Comparison of ENCODE assay signal across 8 cellular contexts in genomic region chr18:13217466-13217961, GRCh38. TPM values are rescaled to one million over a fixed set of nuclear protein-coding genes. Genes with fewer than 3 reads are reported as not detected.
A peak's percentile ranks its signal among the peaks of the same experiment; 100 is the strongest.
DNase-seq lines count a peak whose midpoint lies in the region; ATAC-seq, FAIRE-seq and TF ChIP-seq lines count a peak whose summit lies in the region.

No MANE protein-coding gene starts in this region.

- ATAC-seq in HG02885 (IDR thresholded peaks at IDR 0.05; ENCODE audit: poor library complexity, unreplicated experiment) (peak; percentile 50), K562 (peak; percentile 77), HG03135 (IDR thresholded peaks at IDR 0.05; ENCODE audit: unreplicated experiment) (no peak)

- peak overlapping the region; percentile 10; the same call in 1 of the 2 replicates for H3K4me3 ChIP-seq in K562
- H3K4me3 ChIP-seq in spleen = peak overlapping the region; percentile 58 to 94 (median 76)

- H3K4me2 ChIP-seq in K562 (ENCODE audit: insufficient read depth, low read length) = no peak overlapping the region

- no peaks in the 10 kb centered on the region for H3K36me3 Mint-ChIP-seq in T-helper 2 cell treated with Interferon-gamma antibody and Interleukin-4, amounts not matched to agents 5 μg/mL and 100 μg/mL, for 36 hours (ENCODE audit: low read depth)
- H3K36me3 Mint-ChIP-seq in immature natural killer cell = peaks cover 0 to 3% (median 3%) of the 10 kb centered on the region in 3 donors

- FAIRE-seq in K562 (lab: Jason Lieb, UNC) = no peak

- no peak overlapping the region for H3K9ac ChIP-seq in K562 (ENCODE audit: insufficient read depth in 1 of 2, low read depth in 2 of 2, low read length in 2 of 2)

- H3K27me3 ChIP-seq in K562 (ENCODE audit: control insufficient read depth in 2 of 2, insufficient read depth in 2 of 2, low read length in 2 of 2) (peaks cover 39 to 46% of the 10 kb centered on the region in 2 experiments), spleen (replicated peaks in 1 of 7) (peaks cover 0 to 79% (median 11%) of the 10 kb centered on the region in 7 donors)

- DNase-seq in GDM1 (lab: John Stamatoyannopoulos, UW) = peak; percentile 57
- DNase-seq in T-helper 2 cell treated with Interferon-gamma antibody and Interleukin-4, amounts not matched to agents 5 μg/mL and 100 μg/mL, for 36 hours (ENCODE audit: low spot score) = peak; percentile 57
- DNase-seq in K562 (ENCODE audit: extremely low read depth in 1 of 4, low spot score in 3 of 4) = peak; percentile 27 to 50 (median 36)
- peak; percentile 14 to 29 (median 24) for DNase-seq in immature natural killer cell
- DNase-seq in spleen = peak; percentile 85
- no peak for DNase-seq in AG08395 (ENCODE audit: low spot score)

- no peaks in the 10 kb centered on the region for H3K79me2 ChIP-seq in K562 (ENCODE audit: control insufficient read depth, insufficient read depth, low read length)

- no peak overlapping the region for H2AFZ ChIP-seq in K562 (ENCODE audit: low read depth, low read length)

- H3K9me3 ChIP-seq in K562 (replicated peaks; ENCODE audit: control insufficient read depth, insufficient read depth, low read depth, low read length) = no peaks in the 10 kb centered on the region
- no peaks in the 10 kb centered on the region for H3K9me3 ChIP-seq in spleen

- no peak overlapping the region for H3K27ac Mint-ChIP-seq in T-helper 2 cell treated with Interferon-gamma antibody and Interleukin-4, amounts not matched to agents 5 μg/mL and 100 μg/mL, for 36 hours
- H3K27ac Mint-ChIP-seq in immature natural killer cell = no peak overlapping the region

- POLR2A ChIA-PET in K562 (lab: Yijun Ruan, JAX) = no interaction called here

- TF ChIP-seq EP300 in K562 (IDR thresholded peaks at IDR 0.05; ENCODE audit: low read length) = no peak

- H3K36me3 ChIP-seq in K562 (ENCODE audit: control insufficient read depth, insufficient read depth, low read length) (no peaks in the 10 kb centered on the region), spleen (no peaks in the 10 kb centered on the region)

- H3K4me3 Mint-ChIP-seq in T-helper 2 cell treated with Interferon-gamma antibody and Interleukin-4, amounts not matched to agents 5 μg/mL and 100 μg/mL, for 36 hours = no peak overlapping the region
- H3K4me3 Mint-ChIP-seq in immature natural killer cell = no peak overlapping the region

- H3K4me1 ChIP-seq in K562 (replicated peaks in 1 of 2; ENCODE audit: control insufficient read depth in 2 of 2, insufficient read depth in 2 of 2, low read length in 2 of 2) = peaks cover 0 to 20% of the 10 kb centered on the region in 2 experiments; a peak in 2 of 5 replicates
- H3K4me1 ChIP-seq in spleen = peaks cover 23 to 64% (median 52%) of the 10 kb centered on the region in 6 donors

- intact Hi-C loops in K562 (cut with micrococcal nuclease) = loop anchor here (10.0 kb wide), 1 partner anchor 53 kb away; no protein-coding TSS in a partner anchor
- intact Hi-C loops in spleen (cut with DNase I; ENCODE audit: low total_unique reads) = loop anchor here (5.0 to 10.0 kb wide), 5 partner anchors 165 to 510 kb away; partner anchors contain the start of genes FAM210A and RNMT

- in situ Hi-C loops in K562 (cut with MboI) = no loop called here

- peaks cover 36% of the 10 kb centered on the region for H3K27me3 Mint-ChIP-seq in T-helper 2 cell treated with Interferon-gamma antibody and Interleukin-4, amounts not matched to agents 5 μg/mL and 100 μg/mL, for 36 hours (ENCODE audit: low read depth)
- peaks cover 13 to 34% (median 16%) of the 10 kb centered on the region in 3 donors for H3K27me3 Mint-ChIP-seq in immature natural killer cell (ENCODE audit: low read depth in 3 of 3)

- no peak for TF ChIP-seq RAD21 in K562 (CRISPR knock-in tag; conservative IDR thresholded peaks at IDR 0.05 in 1 of 2, IDR thresholded peaks at IDR 0.05 in 1 of 2)

- TF ChIP-seq CTCF in K562 (IDR thresholded peaks at IDR 0.05 in 2 of 3, conservative IDR thresholded peaks at IDR 0.05 in 1 of 3; ENCODE audit: insufficient read depth in 2 of 3, low read depth in 1 of 3, low read length in 3 of 3) = 0 out of 6 replicates have a peak, but pooled peaks of 1 of the 3 experiments have one; percentile 2
- TF ChIP-seq CTCF in spleen (IDR thresholded peaks at IDR 0.05 in 8 of 11, conservative IDR thresholded peaks at IDR 0.05 in 3 of 11) = peak in 1 of 11 experiments; percentile 9

- TF ChIP-seq POLR2A in K562 (conservative IDR thresholded peaks at IDR 0.05) (no peak), spleen (IDR thresholded peaks at IDR 0.05) (no peak)

- H3K9me3 Mint-ChIP-seq in T-helper 2 cell treated with Interferon-gamma antibody and Interleukin-4, amounts not matched to agents 5 μg/mL and 100 μg/mL, for 36 hours = no peaks in the 10 kb centered on the region
- no peaks in the 10 kb centered on the region for H3K9me3 Mint-ChIP-seq in immature natural killer cell

- H4K20me1 ChIP-seq in K562 (replicated peaks; ENCODE audit: control insufficient read depth, insufficient read depth, low read length) = peaks cover 6% of the 10 kb centered on the region; the same call in 1 of the 2 replicates

- H3K9me1 ChIP-seq in K562 (ENCODE audit: control insufficient read depth, insufficient read depth, low read length) = no peaks in the 10 kb centered on the region

- 0% methylated on average over 12 of the region's 64 CpGs for WGBS in K562 (ENCODE audit: insufficient coverage, low coverage, missing lambda C conversion rate)
- 0 to 1% (median 0%) methylated on average over 8 to 64 of the region's 64 CpGs; no CpG with 5 or more reads in 1 of the 5 donors for WGBS in spleen, 5 donors

- H3K4me1 Mint-ChIP-seq in T-helper 2 cell treated with Interferon-gamma antibody and Interleukin-4, amounts not matched to agents 5 μg/mL and 100 μg/mL, for 36 hours (ENCODE audit: low read depth) = peaks cover 38% of the 10 kb centered on the region
- peaks cover 9 to 16% of the 10 kb centered on the region in 2 donors for H3K4me1 Mint-ChIP-seq in immature natural killer cell

- H3K27ac ChIP-seq in K562 (ENCODE audit: extremely low read depth, low read depth, low read length) (no peak overlapping the region), spleen (peak overlapping the region; percentile 27 to 83 (median 79))

- CTCF ChIA-PET in K562 (lab: Yijun Ruan, JAX; ENCODE audit: low intra/inter-chr PET ratio) = no interaction called here

- no TSS peak for BruUV-seq in K562 (replicated peaks; lab: Mats Ljungman, UMichigan)

TF ChIP-seq in K562, 482 proteins besides CTCF, POLR2A, EP300 and RAD21 (continues in another document):
- TF ChIP-seq NR1H2 (CRISPR knock-in tag; IDR thresholded peaks at IDR 0.05) (no peak), ZNF445 (CRISPR knock-in tag; IDR thresholded peaks at IDR 0.05; ENCODE audit: low read depth) (no peak), RUNX1 (IDR thresholded peaks at IDR 0.05; ENCODE audit: low read depth) (no peak), ARID1B (IDR thresholded peaks at IDR 0.05) (no peak), TOE1 (IDR thresholded peaks at IDR 0.05; ENCODE audit: borderline replicate concordance) (no peak), TOE1 (CRISPR knock-in tag; IDR thresholded peaks at IDR 0.05; ENCODE audit: borderline replicate concordance, low read depth) (no peak), SIN3A (IDR thresholded peaks at IDR 0.05; ENCODE audit: borderline replicate concordance in 2 of 2, control insufficient read depth in 1 of 2, low read depth in 2 of 2, low read length in 2 of 2) (no peak), ERF (CRISPR knock-in tag; IDR thresholded peaks at IDR 0.05) (no peak), IRF2 (CRISPR knock-in tag; IDR thresholded peaks at IDR 0.05) (no peak), SRSF7 (optimal IDR thresholded peaks at IDR 0.05; ENCODE audit: low read depth, low read length) (no peak), BRD9 (IDR thresholded peaks at IDR 0.05; ENCODE audit: low read depth, partially characterized antibody) (no peak), POLR2B (IDR thresholded peaks at IDR 0.05; ENCODE audit: low read depth, partially characterized antibody) (no peak), ZBTB26 (CRISPR knock-in tag; IDR thresholded peaks at IDR 0.05) (no peak), MTA3 (IDR thresholded peaks at IDR 0.05; ENCODE audit: borderline replicate concordance) (no peak)

RNA-seq across cellular contexts. Expression of gene LDLRAD4, which starts 1.0 kb away (rescaled TPM):
- not detected in 2 replicates for total RNA-seq in K562 (2011; cell fraction: chromatin; rRNA removed; ENCODE audit: low replicate concordance)
- total RNA-seq in K562 (2011; cell fraction: nucleolus; rRNA removed) = not detected in 2 replicates
- total RNA-seq in K562 (2011; cell fraction: nucleoplasm; rRNA removed) = not detected in 2 replicates
- not detected in 2 replicates for total RNA-seq in K562 (2014; rRNA removed)
- not detected in 2 replicates for total RNA-seq in K562 (2014; rRNA removed; fragmentation: Illumina TruSeq; extraction: Trizol)
- total RNA-seq in K562 (2015; rRNA removed; fragmentation: Illumina TruSeq; extraction: Trizol) = not detected in 2 replicates
- total RNA-seq in K562 (2021) = 0.25 TPM in 1 of 2 replicates, not detected in the other
- not detected in 2 replicates for polyA plus RNA-seq in K562 (2011; rRNA removed)
- not detected in 2 replicates for polyA plus RNA-seq in K562 (2011; cell fraction: cytosol; rRNA removed)
- polyA plus RNA-seq in K562 (2011; cell fraction: nucleus; rRNA removed) = not detected in 2 replicates
- polyA plus RNA-seq in K562 (2012) = 0.07 and 0.96 TPM in 2 replicates
- not detected in 2 replicates for polyA plus RNA-seq in K562 (2014; fragmentation: Illumina TruSeq; extraction: Trizol)
- polyA plus RNA-seq in K562 (2014; fragmentation: Nextera tagmentation; extraction: Ambion mirVana) = under 1 TPM in 1 of 2 experiments, not detected in 1; 0.01 TPM
- not detected in 2 replicates for polyA plus RNA-seq in K562 (2014; rRNA removed)
- not detected in 2 replicates for polyA minus RNA-seq in K562 (2011; rRNA and poly(A)+ RNA removed)
- not detected in 2 replicates for polyA minus RNA-seq in K562 (2011; cell fraction: cytosol; rRNA and poly(A)+ RNA removed)
- polyA minus RNA-seq in K562 (2011; cell fraction: nucleus; rRNA and poly(A)+ RNA removed) = not detected in 2 replicates
- polyA plus RNA-seq in immature natural killer cell = 10 to 100 TPM in 1 of 3 donors, 1 to 10 TPM in 2; 4.8 to 11.3 (median 9.6) TPM
- total RNA-seq in spleen = 10 to 100 TPM; 34.2 to 80.8 (median 57.8) TPM
- 1 to 10 TPM; 4.5 to 6.2 (median 5.2) TPM for polyA plus RNA-seq in spleen
